In genomic region chr3:83968386-83968785, GRCh38 we compare ENCODE assay signal across 25 cellular contexts.
A peak's percentile ranks its signal among the peaks of the same experiment; 100 is the strongest.
DNase-seq lines count a peak whose midpoint lies in the region; ATAC-seq, FAIRE-seq and TF ChIP-seq lines count a peak whose summit lies in the region.
"Had no signal": no experiment of that assay in that cellular context is flagged by ENCODE, and none has a peak within 500 bp of the region (broad histone marks: within the 10 kb centered on the region; RNA-seq: fewer than 3 reads in every experiment).

No MANE protein-coding gene starts in this region.

- H2BK5ac ChIP-seq in neuronal stem cell (ENCODE audit: low read length) = no peak overlapping the region

- peaks cover 20% of the 10 kb centered on the region for H3K4me1 ChIP-seq in OCI-LY3 (ENCODE audit: low read length)
- H3K4me1 ChIP-seq in neuronal stem cell (ENCODE audit: control insufficient read depth in 2 of 2, insufficient read depth in 1 of 2, low read depth in 1 of 2, low read length in 2 of 2) = no peaks in the 10 kb centered on the region
- H3K4me1 ChIP-seq: BE2C, colonic mucosa, spleen, transverse colon had no signal

- ATAC-seq in omental fat pad (ENCODE audit: low FRiP score) = no peak
- ATAC-seq: activated CD8-positive, alpha-beta memory T cell treated with anti-CD3 and anti-CD28 coated beads, Interleukin-2, amount 10 ng/mL, durations not matched to agents 7 days and 5 days; left cardiac atrium; stimulated activated naive CD8-positive, alpha-beta T cell treated with anti-CD3 and anti-CD28 coated beads, Interleukin-15, amount 100 ng/mL, for 72 hours had no signal

- no peak overlapping the region for H4K91ac ChIP-seq in neuronal stem cell (ENCODE audit: low read depth, low read length, poor library complexity)

- H2BK15ac ChIP-seq in neuronal stem cell (ENCODE audit: low read length) = no peak overlapping the region

- H2BK12ac ChIP-seq in neuronal stem cell (ENCODE audit: low read length) = no peak overlapping the region

- H3K36me3 ChIP-seq in OCI-LY3 (replicated peaks; ENCODE audit: low read depth, low read length) (no peaks in the 10 kb centered on the region), neuronal stem cell (replicated peaks in 1 of 2; ENCODE audit: control insufficient read depth in 2 of 2, insufficient read depth in 2 of 2, low read length in 2 of 2) (no peaks in the 10 kb centered on the region)
- H3K36me3 ChIP-seq: BE2C, colonic mucosa, spleen, transverse colon had no signal

- WGBS in neuronal stem cell (ENCODE audit: extremely low coverage in 2 of 2, insufficient read length in 2 of 2, insufficient replicate concordance in 1 of 2), 2 donors = no CpG with 5 or more reads among the region's 7 CpGs

- no peak overlapping the region for H3K4me3 Mint-ChIP-seq in nephron progenitor cell
- H3K4me3 Mint-ChIP-seq: activated CD8-positive, alpha-beta memory T cell treated with anti-CD3 and anti-CD28 coated beads, Interleukin-2, amount 10 ng/mL, durations not matched to agents 7 days and 5 days; activated naive CD8-positive, alpha-beta T cell; activated T-helper 1 cell treated with anti-CD3 and anti-CD28 coated beads, Interleukin-12 subunit alpha, Interleukin-12 subunit beta, Interleukin-2, Interleukin-4 antibody, amounts not matched to agents 30 ng/mL and 10 ng/mL and 1 ng/mL, durations not matched to agents 14 hours and 24 hours and 36 hours; nephron; stimulated activated naive CD8-positive, alpha-beta T cell treated with anti-CD3 and anti-CD28 coated beads, Interleukin-15, amount 100 ng/mL, for 72 hours had no signal

- H3K27ac Mint-ChIP-seq in nephron progenitor cell = no peak overlapping the region
- H3K27ac Mint-ChIP-seq: activated CD8-positive, alpha-beta memory T cell treated with anti-CD3 and anti-CD28 coated beads, Interleukin-2, amount 10 ng/mL, durations not matched to agents 7 days and 5 days; activated naive CD8-positive, alpha-beta T cell; activated T-helper 1 cell treated with anti-CD3 and anti-CD28 coated beads, Interleukin-12 subunit alpha, Interleukin-12 subunit beta, Interleukin-2, Interleukin-4 antibody, amounts not matched to agents 30 ng/mL and 10 ng/mL and 1 ng/mL, durations not matched to agents 14 hours and 24 hours and 36 hours; nephron; stimulated activated naive CD8-positive, alpha-beta T cell treated with anti-CD3 and anti-CD28 coated beads, Interleukin-15, amount 100 ng/mL, for 72 hours had no signal

- H3K4me2 ChIP-seq in OCI-LY3 (ENCODE audit: low read length) = peak overlapping the region; percentile 61
- no peak overlapping the region for H3K4me2 ChIP-seq in neuronal stem cell (ENCODE audit: insufficient read depth, low read length, poor library complexity, severe bottlenecking)

- no peak overlapping the region for H3K4ac ChIP-seq in neuronal stem cell (ENCODE audit: low read length)

- H3K36me3 Mint-ChIP-seq in nephron progenitor cell (ENCODE audit: low read depth) = no peaks in the 10 kb centered on the region
- H3K36me3 Mint-ChIP-seq: activated CD8-positive, alpha-beta memory T cell treated with anti-CD3 and anti-CD28 coated beads, Interleukin-2, amount 10 ng/mL, durations not matched to agents 7 days and 5 days; activated naive CD8-positive, alpha-beta T cell had no signal

- H4K8ac ChIP-seq in neuronal stem cell (ENCODE audit: low read depth, low read length) = no peak overlapping the region

- H2AK5ac ChIP-seq in neuronal stem cell (ENCODE audit: low read depth, low read length) = no peak overlapping the region

- H3K4me3 ChIP-seq in OCI-LY3 (ENCODE audit: low read length) (peak overlapping the region; percentile 44), neuronal stem cell (ENCODE audit: low read length in 2 of 2) (no peak overlapping the region)
- H3K4me3 ChIP-seq: colonic mucosa, spleen, transverse colon had no signal

- no peak overlapping the region for H3K14ac ChIP-seq in neuronal stem cell (ENCODE audit: low read length)

- no peaks in the 10 kb centered on the region for H3K27me3 ChIP-seq in OCI-LY3 (ENCODE audit: low read depth, low read length)
- H3K27me3 ChIP-seq in neuronal stem cell (ENCODE audit: control insufficient read depth in 3 of 3, insufficient read depth in 3 of 3, low read depth in 1 of 3, low read length in 3 of 3) = no peaks in the 10 kb centered on the region
- H3K27me3 ChIP-seq: BE2C, colonic mucosa, spleen, transverse colon had no signal

- H3K9me3 ChIP-seq in OCI-LY3 (ENCODE audit: insufficient read depth, low read length) (no peaks in the 10 kb centered on the region), neuronal stem cell (replicated peaks in 1 of 2; ENCODE audit: control insufficient read depth in 2 of 2, insufficient read depth in 1 of 2, low read depth in 1 of 2, low read length in 2 of 2) (peaks cover 0 to 4% of the 10 kb centered on the region in 2 donors)
- H3K9me3 ChIP-seq: BE2C, colonic mucosa, transverse colon had no signal

- H3K79me1 ChIP-seq in neuronal stem cell (ENCODE audit: low read depth, low read length) = no peaks in the 10 kb centered on the region

- peaks cover 4% of the 10 kb centered on the region for H3K27me3 Mint-ChIP-seq in nephron progenitor cell (ENCODE audit: low read depth, poor library complexity)
- H3K27me3 Mint-ChIP-seq: activated CD8-positive, alpha-beta memory T cell treated with anti-CD3 and anti-CD28 coated beads, Interleukin-2, amount 10 ng/mL, durations not matched to agents 7 days and 5 days; activated naive CD8-positive, alpha-beta T cell; stimulated activated naive CD8-positive, alpha-beta T cell treated with anti-CD3 and anti-CD28 coated beads, Interleukin-15, amount 100 ng/mL, for 72 hours had no signal

- TF ChIP-seq CTCF in OCI-LY3 (IDR thresholded peaks at IDR 0.05; ENCODE audit: low read depth, low read length) (peak; percentile 47), VCaP (conservative IDR thresholded peaks at IDR 0.05) (peak; percentile 35), omental fat pad (IDR thresholded peaks at IDR 0.05) (no peak), nephron progenitor cell (IDR thresholded peaks at IDR 0.05) (no peak)

- no peaks in the 10 kb centered on the region for H3K79me2 ChIP-seq in OCI-LY3 (ENCODE audit: low read length)

- FAIRE-seq in H54 (lab: Jason Lieb, UNC) = peak; percentile 86
- FAIRE-seq: GM18507 had no signal

- H3K9ac ChIP-seq in OCI-LY3 (ENCODE audit: low read length) (peak overlapping the region; percentile 25; the same call in 1 of the 2 replicates), neuronal stem cell (ENCODE audit: low read depth, low read length, poor library complexity) (no peak overlapping the region)

- H3K9me3 Mint-ChIP-seq in nephron progenitor cell = peaks cover 11% of the 10 kb centered on the region

- DNase-seq in H54 (ENCODE audit: insufficient read length, low spot score) (no peak), neuronal stem cell (ENCODE audit: low spot score) (no peak), GM19238 (ENCODE audit: insufficient read length, low spot score) (no peak), omental fat pad (ENCODE audit: low spot score) (no peak), nephron progenitor cell (no peak)
- DNase-seq: activated CD4-positive, alpha-beta T cell treated with anti-CD3 and anti-CD28 coated beads for 48 hours; activated CD8-positive, alpha-beta memory T cell treated with anti-CD3 and anti-CD28 coated beads, Interleukin-2, amount 10 ng/mL, durations not matched to agents 7 days and 5 days; BE2C; colonic mucosa; COR-L47; glutamatergic neuron; left cardiac atrium; mesenchymal stem cell; NCI-H1417; NCI-H82; spleen; stimulated activated CD4-positive, alpha-beta T cell treated with anti-CD3 and anti-CD28 coated beads, Interleukin-4, amount 100 ng/mL, for 24 hours; stimulated activated naive CD8-positive, alpha-beta T cell treated with anti-CD3 and anti-CD28 coated beads, Interleukin-15, amount 100 ng/mL, for 72 hours; transverse colon had no signal

- H3K27ac ChIP-seq in OCI-LY3 (ENCODE audit: low read length) (no peak overlapping the region), VCaP (no peak overlapping the region), neuronal stem cell (replicated peaks; ENCODE audit: low read length) (no peak overlapping the region)
- H3K27ac ChIP-seq: colonic mucosa, spleen, transverse colon had no signal

- TF ChIP-seq POLR2A in H54 (IDR thresholded peaks at IDR 0.05; ENCODE audit: low read depth, low read length) = no peak

- no peak overlapping the region for H3K18ac ChIP-seq in neuronal stem cell (ENCODE audit: low read length)

- peak overlapping the region; percentile 90 for H2AFZ ChIP-seq in OCI-LY3 (ENCODE audit: low read depth, low read length)
- H2AFZ ChIP-seq in neuronal stem cell (ENCODE audit: low read length) = peak overlapping the region; percentile 6

- no peaks in the 10 kb centered on the region for H3K4me1 Mint-ChIP-seq in nephron progenitor cell
- H3K4me1 Mint-ChIP-seq: activated CD8-positive, alpha-beta memory T cell treated with anti-CD3 and anti-CD28 coated beads, Interleukin-2, amount 10 ng/mL, durations not matched to agents 7 days and 5 days; nephron; stimulated activated naive CD8-positive, alpha-beta T cell treated with anti-CD3 and anti-CD28 coated beads, Interleukin-15, amount 100 ng/mL, for 72 hours had no signal

- no peak overlapping the region for H2BK120ac ChIP-seq in neuronal stem cell (ENCODE audit: low read depth, low read length)

- H4K20me1 ChIP-seq in OCI-LY3 (ENCODE audit: insufficient read depth, low read length) = no peaks in the 10 kb centered on the region

- no peak overlapping the region for H3K23ac ChIP-seq in neuronal stem cell (ENCODE audit: low read depth, low read length, poor library complexity)

Comparison
In these comparisons a context has a peak if more than half of its experiments do, and no peak if none do; other contexts are left out.
1. CTCF ChIP-seq: peak in OCI-LY3 (single experiment) and VCaP (single experiment); none in omental fat pad (0 of 3) and nephron progenitor cell (single experiment).